ENCODE assay signal across 9 cellular contexts in genomic region chr10:5775705-5776104, GRCh38. TPM values are rescaled to one million over a fixed set of nuclear protein-coding genes. Genes with fewer than 3 reads are reported as not detected.
DNase-seq lines count a peak whose midpoint lies in the region; ATAC-seq and TF ChIP-seq lines count a peak whose summit lies in the region.
"Had no signal": no experiment of that assay in that cellular context is flagged by ENCODE, and none has a peak within 500 bp of the region (broad histone marks: within the 10 kb centered on the region; RNA-seq: fewer than 3 reads in every experiment).

No MANE protein-coding gene starts in this region.

- TF ChIP-seq CTCF in DOHH2 (IDR thresholded peaks at IDR 0.05; ENCODE audit: low read depth, low read length, poor library complexity, severe bottlenecking): no peak

- peaks cover 14% of the 10 kb centered on the region for H3K4me1 ChIP-seq in DOHH2 (ENCODE audit: control insufficient read depth, low read length)

- peaks cover 36% of the 10 kb centered on the region for H3F3A ChIP-seq in DOHH2 (ENCODE audit: control insufficient read depth, insufficient read depth)

- H3K27me3 ChIP-seq in DOHH2 (ENCODE audit: control insufficient read depth, low read length): no peaks in the 10 kb centered on the region

- ATAC-seq in Right ventricle myocardium inferior (peak; percentile 57), GM18861 (IDR thresholded peaks at IDR 0.05; ENCODE audit: unreplicated experiment) (no peak), HG03521 (IDR thresholded peaks at IDR 0.05; ENCODE audit: unreplicated experiment) (no peak)

- DNase-seq in activated CD8-positive, alpha-beta memory T cell treated with anti-CD3 and anti-CD28 coated beads, Interleukin-2, amount 50 U/mL, for 1 hour (ENCODE audit: extremely low read depth): peak; percentile 71
- DNase-seq in Right ventricle myocardium inferior (ENCODE audit: missing footprints) (peak; percentile 84), NCI-H2171 (lab: John Stamatoyannopoulos, UW) (no peak), NCI-H774 (lab: John Stamatoyannopoulos, UW) (no peak)
- peak; percentile 84 for DNase-seq in stimulated activated CD4-positive, alpha-beta T cell treated with anti-CD3 and anti-CD28 coated beads, Interleukin-1b, Interleukin-23, amount 100 ng/mL, for 48 hours

- no peak overlapping the region for H3K4me3 ChIP-seq in DOHH2 (ENCODE audit: low read length)

- H3K79me2 ChIP-seq in DOHH2 (ENCODE audit: control insufficient read depth, low read length): peaks cover 96% of the 10 kb centered on the region

- H3K4me2 ChIP-seq in DOHH2 (ENCODE audit: low read length): 0 out of 2 replicates have a peak overlapping the region, but pooled peaks have one; percentile 0
- H3K4me2 ChIP-seq: KMS-11 had no signal

- peaks cover 26% of the 10 kb centered on the region for H4K20me1 ChIP-seq in DOHH2 (ENCODE audit: control insufficient read depth, insufficient read depth, low read depth, low read length)

- no peaks in the 10 kb centered on the region for H3K9me3 ChIP-seq in DOHH2 (ENCODE audit: control insufficient read depth, insufficient read depth, low read length)

- H3K36me3 ChIP-seq in DOHH2 (ENCODE audit: control insufficient read depth, low read length): peaks cover 90% of the 10 kb centered on the region

- intact Hi-C loops in Right ventricle myocardium inferior (cut with DNase I): no loop called here

- H3K27ac ChIP-seq in DOHH2 (ENCODE audit: low read depth, low read length): peak overlapping the region; percentile 20; the same call in 1 of the 2 replicates
- H3K27ac ChIP-seq: KMS-11 had no signal

- H3K9me2 ChIP-seq in DOHH2 (replicated peaks; ENCODE audit: control insufficient read depth, low read length): no peaks in the 10 kb centered on the region

RNA-seq across cellular contexts. Expression of gene GDI2, which starts 37.5 kb away (rescaled TPM):
- 101 TPM for total RNA-seq in Right ventricle myocardium inferior

Comparison
In these comparisons a context has a peak if more than half of its experiments do, and no peak if none do; other contexts are left out.
1. DNase-seq: peak in activated CD8-positive, alpha-beta memory T cell treated with anti-CD3 and anti-CD28 coated beads, Interleukin-2, amount 50 U/mL, for 1 hour (single experiment), Right ventricle myocardium inferior (single experiment) and stimulated activated CD4-positive, alpha-beta T cell treated with anti-CD3 and anti-CD28 coated beads, Interleukin-1b, Interleukin-23, amount 100 ng/mL, for 48 hours (single experiment); none in NCI-H2171 (single experiment) and NCI-H774 (single experiment).